Comparison of ENCODE assay signal across 23 cellular contexts in the genomic region with DNA sequence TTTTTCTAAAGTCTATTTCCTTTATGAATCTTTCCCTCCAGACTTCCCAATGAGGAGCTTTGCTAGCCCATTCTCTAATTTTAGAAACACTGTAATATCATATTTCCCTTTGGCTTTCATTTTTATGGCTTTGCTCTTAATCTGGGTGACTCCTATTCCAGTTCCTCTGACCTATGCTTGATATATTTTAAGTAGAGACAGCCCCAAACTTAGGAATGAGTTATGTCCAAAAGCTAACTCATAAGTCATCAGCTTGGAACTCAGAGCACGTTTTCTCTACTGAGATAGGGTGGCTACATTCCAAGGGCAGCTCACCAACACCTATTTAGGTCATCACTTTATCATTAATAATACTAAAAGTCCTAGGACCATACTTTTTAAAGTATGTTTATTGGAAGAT.
DNase-seq lines count a peak whose midpoint lies in the region; ATAC-seq, FAIRE-seq and TF ChIP-seq lines count a peak whose summit lies in the region.
"Had no signal": no experiment of that assay in that cellular context is flagged by ENCODE, and none has a peak within 500 bp of the region (broad histone marks: within the 10 kb centered on the region; RNA-seq: fewer than 3 reads in every experiment).

No MANE protein-coding gene starts in this region.

- intact Hi-C loops in aorta (cut with DNase I) = no loop called here

- H2BK120ac ChIP-seq in trophoblast cell (ENCODE audit: insufficient read depth, low read length, poor library complexity) (no peak overlapping the region), mesendoderm (ENCODE audit: low read depth, low read length) (no peak overlapping the region)

- H2AK5ac ChIP-seq in trophoblast cell (ENCODE audit: low read length) (no peak overlapping the region), mesendoderm (ENCODE audit: low read length) (no peak overlapping the region)

- H3K14ac ChIP-seq in trophoblast cell (ENCODE audit: low read length) = no peak overlapping the region

- H4K8ac ChIP-seq in trophoblast cell (ENCODE audit: low read depth, low read length) (no peak overlapping the region), mesendoderm (ENCODE audit: low read depth, low read length) (no peak overlapping the region)

- H3K4ac ChIP-seq in trophoblast cell (ENCODE audit: low read depth, low read length) (no peak overlapping the region), mesendoderm (ENCODE audit: low read depth, low read length) (no peak overlapping the region)

- no peaks in the 10 kb centered on the region for H4K20me1 ChIP-seq in astrocyte (ENCODE audit: insufficient read depth, low read length)

- H3K4me1 Mint-ChIP-seq in astrocyte (ENCODE audit: low read depth, unreplicated experiment) = peaks cover 3% of the 10 kb centered on the region

- H3K4me1 ChIP-seq in astrocyte (ENCODE audit: insufficient read depth, low read length) (peaks cover 4% of the 10 kb centered on the region), trophoblast cell (ENCODE audit: control insufficient read depth in 1 of 2, insufficient read depth in 2 of 2, low read length in 2 of 2) (no peaks in the 10 kb centered on the region), aorta (ENCODE audit: control insufficient read depth in 1 of 2, insufficient read depth in 2 of 2, low read length in 2 of 2) (no peaks in the 10 kb centered on the region), mesendoderm (ENCODE audit: control insufficient read depth, low read depth, low read length) (no peaks in the 10 kb centered on the region)
- H3K4me1 ChIP-seq: Peyer's patch had no signal

- no peak overlapping the region for H3K27ac Mint-ChIP-seq in astrocyte (ENCODE audit: unreplicated experiment)
- H3K27ac Mint-ChIP-seq: CD8-positive, alpha-beta T cell had no signal

- no peak overlapping the region for H3K27ac ChIP-seq in astrocyte (ENCODE audit: low read depth, low read length)
- H3K27ac ChIP-seq in trophoblast cell (ENCODE audit: low read depth, low read length) = no peak overlapping the region
- H3K27ac ChIP-seq in aorta (ENCODE audit: low read depth in 1 of 2, low read length in 2 of 2) = no peak overlapping the region
- H3K27ac ChIP-seq in mesendoderm (ENCODE audit: low read depth, low read length) = no peak overlapping the region
- H3K27ac ChIP-seq: 22Rv1, GM23248, Peyer's patch, SJCRH30 had no signal

- H3K9ac ChIP-seq in astrocyte (ENCODE audit: low read length) (no peak overlapping the region), trophoblast cell (ENCODE audit: low read length) (no peak overlapping the region), mesendoderm (ENCODE audit: low read length) (no peak overlapping the region)
- H3K9ac ChIP-seq: GM23248 had no signal

- H3K9me3 ChIP-seq in astrocyte (ENCODE audit: insufficient read depth, low read depth, low read length) = no peaks in the 10 kb centered on the region
- H3K9me3 ChIP-seq in trophoblast cell (ENCODE audit: insufficient read depth, low read depth, low read length) = no peaks in the 10 kb centered on the region
- no peaks in the 10 kb centered on the region for H3K9me3 ChIP-seq in aorta (ENCODE audit: control insufficient read depth, low read length)
- H3K9me3 ChIP-seq: Peyer's patch, SJCRH30 had no signal

- H2BK15ac ChIP-seq in mesendoderm (replicated peaks; ENCODE audit: low read depth) = no peak overlapping the region

- H3K36me3 Mint-ChIP-seq in astrocyte (ENCODE audit: low read depth, unreplicated experiment) = no peaks in the 10 kb centered on the region
- H3K36me3 Mint-ChIP-seq: CD8-positive, alpha-beta T cell had no signal

- H3K27me3 ChIP-seq in astrocyte (ENCODE audit: insufficient read depth, low read length) (no peaks in the 10 kb centered on the region), trophoblast cell (ENCODE audit: insufficient read depth, low read length) (no peaks in the 10 kb centered on the region), aorta (ENCODE audit: control insufficient read depth in 1 of 2, insufficient read depth in 2 of 2, low read length in 1 of 2) (no peaks in the 10 kb centered on the region), mesendoderm (ENCODE audit: insufficient read depth, low read length, poor library complexity) (no peaks in the 10 kb centered on the region)
- H3K27me3 ChIP-seq: Peyer's patch, SJCRH30 had no signal

- no peak overlapping the region for H3K4me3 Mint-ChIP-seq in astrocyte (ENCODE audit: unreplicated experiment)
- H3K4me3 Mint-ChIP-seq: CD8-positive, alpha-beta T cell had no signal

- no peak overlapping the region for H2BK12ac ChIP-seq in trophoblast cell (ENCODE audit: low read length)

- H3K4me2 ChIP-seq in astrocyte (ENCODE audit: low read length) (no peak overlapping the region), trophoblast cell (ENCODE audit: low read length) (no peak overlapping the region), mesendoderm (ENCODE audit: low read length) (no peak overlapping the region)

- H3K56ac ChIP-seq in mesendoderm (ENCODE audit: low read length) = no peak overlapping the region

- TF ChIP-seq CTCF in astrocyte (IDR thresholded peaks at IDR 0.05; ENCODE audit: insufficient read depth, low read depth, low read length) = no peak

- FAIRE-seq in astrocyte (lab: Jason Lieb, UNC) = peak; percentile 72
- FAIRE-seq: GM12891 had no signal

- no peaks in the 10 kb centered on the region for H3K9me3 Mint-ChIP-seq in astrocyte (ENCODE audit: unreplicated experiment)
- H3K9me3 Mint-ChIP-seq: CD8-positive, alpha-beta T cell had no signal

- no peak overlapping the region for H4K91ac ChIP-seq in trophoblast cell (ENCODE audit: low read depth, low read length)

- no peak overlapping the region for H4K5ac ChIP-seq in mesendoderm (ENCODE audit: low read length)

- H3K18ac ChIP-seq in trophoblast cell (ENCODE audit: low read length) (no peak overlapping the region), mesendoderm (ENCODE audit: low read length) (no peak overlapping the region)

- H3K4me3 ChIP-seq in astrocyte (ENCODE audit: insufficient read depth, low read depth, low read length) (no peak overlapping the region), trophoblast cell (ENCODE audit: low read depth, low read length) (no peak overlapping the region), aorta (ENCODE audit: low read length in 2 of 2) (no peak overlapping the region), mesendoderm (ENCODE audit: low read length) (no peak overlapping the region)
- H3K4me3 ChIP-seq: GM23248, Peyer's patch, SJCRH30 had no signal

- no CpG with 5 or more reads among the region's 1 CpG for WGBS in trophoblast cell (ENCODE audit: extremely low coverage, insufficient coverage, insufficient read length)
- WGBS in aorta, 2 donors = 0 to 4% methylated on average over 1 of the region's 1 CpG
- WGBS in mesendoderm (ENCODE audit: extremely low coverage, insufficient coverage, low lambda C conversion rate) = no CpG with 5 or more reads among the region's 1 CpG

- H3K79me1 ChIP-seq in trophoblast cell (ENCODE audit: low read length) = no peaks in the 10 kb centered on the region
- no peaks in the 10 kb centered on the region for H3K79me1 ChIP-seq in mesendoderm (ENCODE audit: low read length)

- H3K23ac ChIP-seq in trophoblast cell (ENCODE audit: low read length) = no peak overlapping the region
- no peak overlapping the region for H3K23ac ChIP-seq in mesendoderm (ENCODE audit: low read length)

- H2BK5ac ChIP-seq in trophoblast cell (ENCODE audit: low read depth, low read length, poor library complexity) = no peak overlapping the region
- H2BK5ac ChIP-seq in mesendoderm (ENCODE audit: low read length) = no peak overlapping the region

- H3K36me3 ChIP-seq in astrocyte (ENCODE audit: insufficient read depth, low read length) (no peaks in the 10 kb centered on the region), trophoblast cell (ENCODE audit: control insufficient read depth in 1 of 2, insufficient read depth in 2 of 2, low read length in 2 of 2) (no peaks in the 10 kb centered on the region), aorta (ENCODE audit: control insufficient read depth in 1 of 2, insufficient read depth in 2 of 2, low read length in 1 of 2) (no peaks in the 10 kb centered on the region), mesendoderm (ENCODE audit: control insufficient read depth, insufficient read depth, low read length) (no peaks in the 10 kb centered on the region)
- H3K36me3 ChIP-seq: Peyer's patch, SJCRH30 had no signal

- H3K27me3 Mint-ChIP-seq in astrocyte (ENCODE audit: low read depth, unreplicated experiment) = no peaks in the 10 kb centered on the region

- H3K79me2 ChIP-seq in astrocyte (ENCODE audit: insufficient read depth, low read length) (no peaks in the 10 kb centered on the region), trophoblast cell (ENCODE audit: control insufficient read depth, insufficient read depth, low read length, poor library complexity) (no peaks in the 10 kb centered on the region), mesendoderm (ENCODE audit: control insufficient read depth, insufficient read depth, low read length) (no peaks in the 10 kb centered on the region)

- H4K12ac ChIP-seq in trophoblast cell (ENCODE audit: low read depth, low read length) = no peak overlapping the region

- ATAC-seq in aorta (ENCODE audit: low FRiP score) = no peak
- ATAC-seq: CD8-positive, alpha-beta T cell had no signal

- H2AFZ ChIP-seq in astrocyte (ENCODE audit: low read depth, low read length) = no peak overlapping the region
- no peak overlapping the region for H2AFZ ChIP-seq in trophoblast cell (ENCODE audit: insufficient read depth, low read length, poor library complexity)
- H2AFZ ChIP-seq: GM23248 had no signal

- DNase-seq in A172 (ENCODE audit: low spot score) (peak; percentile 34), M059J (ENCODE audit: low read depth) (peak; percentile 74), astrocyte (ENCODE audit: low read depth) (peak; percentile 55), trophoblast cell (peak; percentile 15 to 57), aorta (no peak), mesendoderm (no peak), GDM1 (lab: John Stamatoyannopoulos, UW) (no peak), LoVo (ENCODE audit: low spot score) (no peak)
- DNase-seq: AML-193; C1 segment of cervical spinal cord; CD8-positive, alpha-beta T cell; DND-41; GM23248; Kasumi-1; NCI-H1092; NCI-H1436; NCI-H1930; NCI-H524 treated with DMSO at 0.1 percent for 48 hours; NCI-H82; Peyer's patch had no signal

Comparison
In these comparisons a context has a peak if more than half of its experiments do, and no peak if none do; other contexts are left out.
1. DNase-seq: peak in A172 (single experiment), M059J (single experiment), astrocyte (single experiment) and trophoblast cell (2 of 2); none in aorta (0 of 2), mesendoderm (single experiment), GDM1 (single experiment) and LoVo (single experiment).